9 cellular contexts compared by ENCODE assay signal in genomic region chr6:109237082-109237985, GRCh38.
DNase-seq lines count a peak whose midpoint lies in the region; ATAC-seq, FAIRE-seq and TF ChIP-seq lines count a peak whose summit lies in the region.
"Had no signal": no experiment of that assay in that cellular context is flagged by ENCODE, and none has a peak within 500 bp of the region (broad histone marks: within the 10 kb centered on the region; RNA-seq: fewer than 3 reads in every experiment).

No MANE protein-coding gene starts in this region.

- peak overlapping the region; percentile 52 for H3K27ac ChIP-seq in endothelial cell of umbilical vein (ENCODE audit: insufficient read depth, low read depth, low read length)

- H3K27me3 Mint-ChIP-seq in activated T-cell treated with anti-CD3 and anti-CD28 coated beads, Interleukin-2, amount 50 U/mL, for 4 hours (ENCODE audit: low read depth), result no peaks in the 10 kb centered on the region
- no peaks in the 10 kb centered on the region for H3K27me3 Mint-ChIP-seq in stimulated activated naive CD8-positive, alpha-beta T cell treated with anti-CD3 and anti-CD28 coated beads, Interleukin-15, Interleukin-2, amounts not matched to agents 100 ng/mL and 50 ng/mL, for 24 hours

- peak; percentile 65 to 87 for ATAC-seq in activated T-cell treated with anti-CD3 and anti-CD28 coated beads, Interleukin-2, amount 50 U/mL, for 4 hours
- no peak for ATAC-seq in HG03025 (IDR thresholded peaks at IDR 0.05; ENCODE audit: low FRiP score, unreplicated experiment)

- FAIRE-seq in endothelial cell of umbilical vein (lab: Jason Lieb, UNC), result no peak

- no peaks in the 10 kb centered on the region for H3K79me2 ChIP-seq in endothelial cell of umbilical vein (ENCODE audit: control insufficient read depth, insufficient read depth, low read length)

- H3K27ac Mint-ChIP-seq in stimulated activated naive CD8-positive, alpha-beta T cell treated with anti-CD3 and anti-CD28 coated beads, Interleukin-15, Interleukin-2, amounts not matched to agents 100 ng/mL and 50 ng/mL, for 24 hours, result peak overlapping the region; percentile 74

- no peak overlapping the region for H3K4me3 Mint-ChIP-seq in activated T-cell treated with anti-CD3 and anti-CD28 coated beads, Interleukin-2, amount 50 U/mL, for 4 hours
- peak overlapping the region; percentile 25 for H3K4me3 Mint-ChIP-seq in stimulated activated naive CD8-positive, alpha-beta T cell treated with anti-CD3 and anti-CD28 coated beads, Interleukin-15, Interleukin-2, amounts not matched to agents 100 ng/mL and 50 ng/mL, for 24 hours
- H3K4me3 Mint-ChIP-seq: neural crest cell had no signal

- DNase-seq in activated T-cell treated with anti-CD3 and anti-CD28 coated beads, Interleukin-2, amount 50 U/mL, for 4 hours, result no peak
- DNase-seq in activated T-cell treated with anti-CD3 and anti-CD28 coated beads for 4 hours, result no peak
- peak; percentile 89 for DNase-seq in OCI-M1 (lab: John Stamatoyannopoulos, UW)
- DNase-seq in endothelial cell of umbilical vein (ENCODE audit: low read depth, low spot score), result peak; percentile 7
- no peak for DNase-seq in DMS 273 (lab: John Stamatoyannopoulos, UW; ENCODE audit: unreplicated experiment)
- DNase-seq in effector CD8-positive, alpha-beta T cell (lab: John Stamatoyannopoulos, UW), result no peak

- TSS peak; percentile 73 for BruUV-seq in endothelial cell of umbilical vein (replicated peaks; lab: Mats Ljungman, UMichigan)

- peaks cover 9% of the 10 kb centered on the region for H3K4me1 ChIP-seq in endothelial cell of umbilical vein (ENCODE audit: control insufficient read depth, extremely low read depth, insufficient read depth, low read length)

- H3K4me3 ChIP-seq in endothelial cell of umbilical vein (replicated peaks in 1 of 3; ENCODE audit: insufficient read depth in 1 of 3, low read depth in 1 of 3, low read length in 3 of 3), result no peak overlapping the region

- intact Hi-C loops in endothelial cell of umbilical vein (cut with micrococcal nuclease), result loop anchor here (1.0 kb wide), 1 partner anchor 145 kb away; the partner anchor contains the start of gene CD164

- H3K9ac ChIP-seq in endothelial cell of umbilical vein (replicated peaks; ENCODE audit: extremely low read depth, insufficient read depth, low read length), result no peak overlapping the region

- H3K36me3 ChIP-seq in endothelial cell of umbilical vein (ENCODE audit: control insufficient read depth in 2 of 2, extremely low read depth in 1 of 2, insufficient read depth in 2 of 2, low read length in 2 of 2), result no peaks in the 10 kb centered on the region

- H2AFZ ChIP-seq in endothelial cell of umbilical vein (ENCODE audit: low read depth, low read length), result peak overlapping the region; percentile 65

- dilution Hi-C loops in endothelial cell of umbilical vein (cut with MboI; ENCODE audit: extremely low pct_ligation_motif_present, low sequenced_read_pairs), result no loop called here

- no peaks in the 10 kb centered on the region for H3K36me3 Mint-ChIP-seq in activated T-cell treated with anti-CD3 and anti-CD28 coated beads, Interleukin-2, amount 50 U/mL, for 4 hours (ENCODE audit: insufficient read depth)
- H3K36me3 Mint-ChIP-seq in stimulated activated naive CD8-positive, alpha-beta T cell treated with anti-CD3 and anti-CD28 coated beads, Interleukin-15, Interleukin-2, amounts not matched to agents 100 ng/mL and 50 ng/mL, for 24 hours (ENCODE audit: low read depth), result no peaks in the 10 kb centered on the region

- TF ChIP-seq CTCF in endothelial cell of umbilical vein (IDR thresholded peaks at IDR 0.05; ENCODE audit: extremely low read depth in 1 of 2, insufficient read depth in 1 of 2, low read depth in 1 of 2, low read length in 2 of 2), result no peak

- H3K4me1 Mint-ChIP-seq in activated T-cell treated with anti-CD3 and anti-CD28 coated beads, Interleukin-2, amount 50 U/mL, for 4 hours (ENCODE audit: low read depth), result peaks cover 10% of the 10 kb centered on the region
- peaks cover 20% of the 10 kb centered on the region for H3K4me1 Mint-ChIP-seq in stimulated activated naive CD8-positive, alpha-beta T cell treated with anti-CD3 and anti-CD28 coated beads, Interleukin-15, Interleukin-2, amounts not matched to agents 100 ng/mL and 50 ng/mL, for 24 hours (ENCODE audit: low read depth)

- no peaks in the 10 kb centered on the region for H4K20me1 ChIP-seq in endothelial cell of umbilical vein (replicated peaks; ENCODE audit: control insufficient read depth, extremely low read depth, insufficient read depth, low read length)

- no peaks in the 10 kb centered on the region for H3K9me3 ChIP-seq in endothelial cell of umbilical vein (replicated peaks; ENCODE audit: control insufficient read depth, insufficient read depth, low read length)

- no peak for TF ChIP-seq POLR2A in endothelial cell of umbilical vein (IDR thresholded peaks at IDR 0.05; ENCODE audit: low read depth, low read length)

- no peaks in the 10 kb centered on the region for H3K9me1 ChIP-seq in endothelial cell of umbilical vein (replicated peaks; ENCODE audit: control insufficient read depth, extremely low read depth, insufficient read depth, low read length)

- no peaks in the 10 kb centered on the region for H3K27me3 ChIP-seq in endothelial cell of umbilical vein (ENCODE audit: control insufficient read depth in 2 of 2, insufficient read depth in 2 of 2, low read length in 2 of 2)

- POLR2A ChIA-PET in endothelial cell of umbilical vein (lab: Charles Lee), result no interaction called here

- CTCF ChIA-PET in endothelial cell of umbilical vein (lab: Charles Lee), result no interaction called here

- H3K9me3 Mint-ChIP-seq in activated T-cell treated with anti-CD3 and anti-CD28 coated beads, Interleukin-2, amount 50 U/mL, for 4 hours, result no peaks in the 10 kb centered on the region
- H3K9me3 Mint-ChIP-seq in stimulated activated naive CD8-positive, alpha-beta T cell treated with anti-CD3 and anti-CD28 coated beads, Interleukin-15, Interleukin-2, amounts not matched to agents 100 ng/mL and 50 ng/mL, for 24 hours, result no peaks in the 10 kb centered on the region

- peak overlapping the region; percentile 49 for H3K4me2 ChIP-seq in endothelial cell of umbilical vein (ENCODE audit: insufficient read depth, low read length)

TF ChIP-seq in endothelial cell of umbilical vein, 7 proteins besides CTCF, POLR2A, EP300 and RAD21:
- TF ChIP-seq EZH2 (IDR thresholded peaks at IDR 0.05; ENCODE audit: borderline replicate concordance, low read depth, low read length, severe bottlenecking) (no peak), FOS (IDR thresholded peaks at IDR 0.05; ENCODE audit: borderline replicate concordance, insufficient read depth, low read length) (peak; percentile 35), GATA2 (IDR thresholded peaks at IDR 0.05; ENCODE audit: insufficient read depth, insufficient read length, low read depth, low read length) (peak; percentile 71), JUN (IDR thresholded peaks at IDR 0.05; ENCODE audit: borderline replicate concordance, insufficient read depth, insufficient read length, low read depth) (no peak)

Comparison
In these comparisons a context has a peak if more than half of its experiments do, and no peak if none do; other contexts are left out.
1. DNase-seq: peak in OCI-M1 (single experiment) and endothelial cell of umbilical vein (single experiment); none in activated T-cell treated with anti-CD3 and anti-CD28 coated beads, Interleukin-2, amount 50 U/mL, for 4 hours (single experiment), activated T-cell treated with anti-CD3 and anti-CD28 coated beads for 4 hours (single experiment), DMS 273 (single experiment) and effector CD8-positive, alpha-beta T cell (single experiment).